ENCODE assay signal across 10 cellular contexts in the genomic region with DNA sequence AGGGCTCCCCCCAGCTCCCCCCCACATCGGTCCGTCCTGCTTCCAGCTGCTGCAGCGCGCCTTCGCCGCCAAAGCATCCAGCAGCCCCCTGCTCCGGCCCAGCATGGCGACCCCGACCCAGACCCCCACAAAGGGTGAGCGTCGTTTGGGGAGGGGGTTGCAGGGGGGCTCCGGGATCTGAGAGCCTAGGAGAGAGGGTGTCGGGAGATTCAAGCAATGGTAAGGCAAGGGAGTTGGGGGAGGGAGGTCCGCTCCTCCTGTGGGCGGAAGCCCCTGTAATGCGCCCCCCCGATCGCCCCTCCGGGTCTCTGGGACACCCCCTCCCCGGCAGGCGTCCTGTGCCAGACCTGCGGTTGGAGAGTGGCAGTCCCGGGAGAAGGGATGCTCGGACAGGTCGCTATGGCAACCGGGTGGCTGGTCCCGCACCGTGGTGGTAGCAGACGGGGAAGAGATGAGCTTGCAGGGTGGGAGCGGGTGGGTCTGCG. TPM values are rescaled to one million over a fixed set of nuclear protein-coding genes. Genes with fewer than 3 reads are reported as not detected.
A peak's percentile ranks its signal among the peaks of the same experiment; 100 is the strongest.
DNase-seq lines count a peak whose midpoint lies in the region; ATAC-seq and TF ChIP-seq lines count a peak whose summit lies in the region.
"Had no signal": no experiment of that assay in that cellular context is flagged by ENCODE, and none has a peak within 500 bp of the region (broad histone marks: within the 10 kb centered on the region; RNA-seq: fewer than 3 reads in every experiment).

A gene with protein sequence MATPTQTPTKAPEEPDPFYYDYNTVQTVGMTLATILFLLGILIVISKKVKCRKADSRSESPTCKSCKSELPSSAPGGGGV (plus strand): TSS at position 25 of the 485 bp plus-strand sequence. CDS start 79 bp downstream, at position 104.

- H3K27me3 Mint-ChIP-seq in CD4-positive, alpha-beta T cell, result no peaks in the 10 kb centered on the region
- H3K27me3 Mint-ChIP-seq in natural killer cell treated with Interleukin-12 subunit alpha and Interleukin-12 subunit beta and Interleukin-15 and Interleukin-18, amount 100 ng/mL, for 72 hours, result peaks cover 10 to 18% of the 10 kb centered on the region in 2 donors

- no peaks in the 10 kb centered on the region for H3K9me3 Mint-ChIP-seq in CD4-positive, alpha-beta T cell
- H3K9me3 Mint-ChIP-seq in natural killer cell treated with Interleukin-12 subunit alpha and Interleukin-12 subunit beta and Interleukin-15 and Interleukin-18, amount 100 ng/mL, for 72 hours, result no peaks in the 10 kb centered on the region

- H3K27me3 ChIP-seq in CD4-positive, alpha-beta T cell (ENCODE audit: control insufficient read depth, insufficient read depth, low read length), result no peaks in the 10 kb centered on the region
- peaks cover 0 to 19% of the 10 kb centered on the region in 2 donors for H3K27me3 ChIP-seq in breast epithelium

- peak in 1 of 10 experiments; percentile 15 for DNase-seq in CD4-positive, alpha-beta T cell
- no peak for DNase-seq in Jurkat, Clone E6-1 (ENCODE audit: low read depth, low spot score)
- DNase-seq in breast epithelium (ENCODE audit: low spot score in 2 of 2) (no peak), MV-4-11 (lab: John Stamatoyannopoulos, UW) (no peak), putamen (ENCODE audit: low spot score) (no peak)
- no peak for DNase-seq in natural killer cell treated with Interleukin-12 subunit alpha and Interleukin-12 subunit beta and Interleukin-15 and Interleukin-18, amount 100 ng/mL, for 72 hours (ENCODE audit: low spot score)

- peaks cover 43% of the 10 kb centered on the region for H3K4me1 Mint-ChIP-seq in CD4-positive, alpha-beta T cell (ENCODE audit: low read depth)
- H3K4me1 Mint-ChIP-seq in natural killer cell treated with Interleukin-12 subunit alpha and Interleukin-12 subunit beta and Interleukin-15 and Interleukin-18, amount 100 ng/mL, for 72 hours (ENCODE audit: low read depth in 2 of 2), result peaks cover 20 to 25% of the 10 kb centered on the region in 2 donors

- H3K36me3 ChIP-seq in breast epithelium, result no peaks in the 10 kb centered on the region
- H3K36me3 ChIP-seq: transverse colon had no signal

- H3K4me3 Mint-ChIP-seq in CD4-positive, alpha-beta T cell, result peak within 1 kb of the TSS; percentile 90
- H3K4me3 Mint-ChIP-seq in natural killer cell treated with Interleukin-12 subunit alpha and Interleukin-12 subunit beta and Interleukin-15 and Interleukin-18, amount 100 ng/mL, for 72 hours, result peak within 1 kb of the TSS; percentile 75

- no peaks in the 10 kb centered on the region for H3K36me3 Mint-ChIP-seq in CD4-positive, alpha-beta T cell (ENCODE audit: low read depth)
- no peaks in the 10 kb centered on the region for H3K36me3 Mint-ChIP-seq in natural killer cell treated with Interleukin-12 subunit alpha and Interleukin-12 subunit beta and Interleukin-15 and Interleukin-18, amount 100 ng/mL, for 72 hours

- no peaks in the 10 kb centered on the region for H3K9me3 ChIP-seq in CD4-positive, alpha-beta T cell (ENCODE audit: control insufficient read depth, low read length)
- no peaks in the 10 kb centered on the region for H3K9me3 ChIP-seq in breast epithelium
- H3K9me3 ChIP-seq: transverse colon had no signal

- intact Hi-C loops in CD4-positive, alpha-beta T cell (cut with DNase I, micrococcal nuclease), result loop anchor here (2.0 to 10.0 kb wide), 7 partner anchors 70 to 322 kb away; a partner anchor contains a TSS
- intact Hi-C loops in breast epithelium (cut with DNase I; ENCODE audit: low total_unique reads), result no loop called here

- no peak for TF ChIP-seq POLR2A in breast epithelium (IDR thresholded peaks at IDR 0.05)

- TF ChIP-seq CTCF in CD4-positive, alpha-beta T cell (IDR thresholded peaks at IDR 0.05), result peak; percentile 35
- no peak for TF ChIP-seq CTCF in breast epithelium (IDR thresholded peaks at IDR 0.05)

- H3K27ac Mint-ChIP-seq in CD4-positive, alpha-beta T cell, result peak within 1 kb of the TSS; percentile 79
- no peak within 1 kb of the TSS for H3K27ac Mint-ChIP-seq in natural killer cell treated with Interleukin-12 subunit alpha and Interleukin-12 subunit beta and Interleukin-15 and Interleukin-18, amount 100 ng/mL, for 72 hours

- CTCF ChIA-PET in CD4-positive, alpha-beta T cell (lab: Charles Lee), result interaction anchor here (1.0 to 4.1 kb wide), 4 partner anchors 10 to 71 kb away, joined by 3 to 46 read pairs (median 8); a partner anchor contains a TSS

- no peak for ATAC-seq in CD4-positive, alpha-beta T cell (ENCODE audit: poor library complexity)
- ATAC-seq in natural killer cell treated with Interleukin-12 subunit alpha and Interleukin-12 subunit beta and Interleukin-15 and Interleukin-18, amount 100 ng/mL, for 72 hours, result no peak
- no peak for ATAC-seq in GM21737 (IDR thresholded peaks at IDR 0.05; ENCODE audit: unreplicated experiment)
- no peak for ATAC-seq in HG02970 (IDR thresholded peaks at IDR 0.05; ENCODE audit: low FRiP score, unreplicated experiment)

- H3K4me3 ChIP-seq in Jurkat, Clone E6-1 (ENCODE audit: low read length), result peak within 1 kb of the TSS; percentile 22
- H3K4me3 ChIP-seq in breast epithelium, result peak within 1 kb of the TSS in 2 of 3 donors; percentile 30 to 53

- POLR2A ChIA-PET in CD4-positive, alpha-beta T cell (lab: Charles Lee), result interaction anchor here (2.4 to 3.4 kb wide), 4 partner anchors 11 to 73 kb away, joined by 10 to 38 read pairs (median 22); a partner anchor contains a TSS

- H3K27ac ChIP-seq in CD4-positive, alpha-beta T cell (ENCODE audit: low read depth, low read length), result no peak within 1 kb of the TSS
- H3K27ac ChIP-seq in breast epithelium, result peak within 1 kb of the TSS in 1 of 2 donors; percentile 20

- H3K4me1 ChIP-seq in breast epithelium, result peaks cover 0 to 5% of the 10 kb centered on the region in 2 donors

RNA-seq across cellular contexts. Expression of the gene that starts here (rescaled TPM):
- total RNA-seq in CD4-positive, alpha-beta T cell, result 10 to 100 TPM; 15.3 to 15.6 TPM
- not detected for polyA plus RNA-seq in Jurkat, Clone E6-1 (2012; ENCODE audit: insufficient read depth, insufficient read length)
- not detected for total RNA-seq in breast epithelium
- total RNA-seq in natural killer cell treated with Interleukin-12 subunit alpha and Interleukin-12 subunit beta and Interleukin-15 and Interleukin-18, amount 100 ng/mL, for 72 hours, result not detected
- total RNA-seq: omental fat pad, transverse colon had no signal

Comparison
In these comparisons a context has a peak if more than half of its experiments do, and no peak if none do; other contexts are left out.
1. RNA of the gene that starts here (total RNA-seq): 15.3 to 15.6 TPM in CD4-positive, alpha-beta T cell; not detected in natural killer cell treated with Interleukin-12 subunit alpha and Interleukin-12 subunit beta and Interleukin-15 and Interleukin-18, amount 100 ng/mL, for 72 hours and not detected in breast epithelium; every median in the first group is over 10 times any median in the second.